Comparison of ENCODE assay signal across 21 cellular contexts in genomic region chr11:128867277-128867676, GRCh38.
A peak's percentile ranks its signal among the peaks of the same experiment; 100 is the strongest.
DNase-seq lines count a peak whose midpoint lies in the region; ATAC-seq lines count a peak whose summit lies in the region.
"Had no signal": no experiment of that assay in that cellular context is flagged by ENCODE, and none has a peak within 500 bp of the region (broad histone marks: within the 10 kb centered on the region; RNA-seq: fewer than 3 reads in every experiment).

Gene KCNJ1 (minus strand): TSS chr11:128867296. CDS start chr11:128840243, 27,053 bp downstream.

- no peaks in the 10 kb centered on the region for H3K4me1 Mint-ChIP-seq in activated naive CD4-positive, alpha-beta T cell treated with anti-CD3 and anti-CD28 coated beads, Interleukin-2, amount 10 ng/mL, durations not matched to agents 7 days and 5 days
- no peaks in the 10 kb centered on the region for H3K4me1 Mint-ChIP-seq in stimulated activated effector memory CD8-positive, alpha-beta T cell treated with anti-CD3 and anti-CD28 coated beads, Interleukin-12 subunit alpha, Interleukin-12 subunit beta, amount 100 ng/mL, for 72 hours
- H3K4me1 Mint-ChIP-seq: activated naive CD4-positive, alpha-beta T cell treated with anti-CD3 and anti-CD28 coated beads, Interleukin-2, amount 50 U/mL, for 24 hours; naive B cell had no signal

- CTCF ChIA-PET in activated naive CD4-positive, alpha-beta T cell treated with anti-CD3 and anti-CD28 coated beads, Interleukin-2, amount 10 ng/mL, durations not matched to agents 7 days and 5 days (lab: Charles Lee) = interaction anchor here (0.7 kb wide), 1 partner anchor 18 kb away, joined by 3 read pairs; no protein-coding TSS in a partner anchor

- peaks cover 50% of the 10 kb centered on the region for H3K27me3 Mint-ChIP-seq in activated naive CD4-positive, alpha-beta T cell treated with anti-CD3 and anti-CD28 coated beads, Interleukin-2, amount 10 ng/mL, durations not matched to agents 7 days and 5 days
- H3K27me3 Mint-ChIP-seq: activated naive CD4-positive, alpha-beta T cell treated with anti-CD3 and anti-CD28 coated beads, Interleukin-2, amount 50 U/mL, for 24 hours; IgD-negative memory B cell had no signal

- H3K36me3 Mint-ChIP-seq in activated naive CD4-positive, alpha-beta T cell treated with anti-CD3 and anti-CD28 coated beads, Interleukin-2, amount 10 ng/mL, durations not matched to agents 7 days and 5 days = no peaks in the 10 kb centered on the region
- no peaks in the 10 kb centered on the region for H3K36me3 Mint-ChIP-seq in stimulated activated effector memory CD8-positive, alpha-beta T cell treated with anti-CD3 and anti-CD28 coated beads, Interleukin-12 subunit alpha, Interleukin-12 subunit beta, amount 100 ng/mL, for 72 hours
- H3K36me3 Mint-ChIP-seq: activated naive CD4-positive, alpha-beta T cell treated with anti-CD3 and anti-CD28 coated beads, Interleukin-2, amount 50 U/mL, for 24 hours; naive B cell; type B pancreatic cell had no signal

- no peaks in the 10 kb centered on the region for H3K9me3 Mint-ChIP-seq in activated naive CD4-positive, alpha-beta T cell treated with anti-CD3 and anti-CD28 coated beads, Interleukin-2, amount 10 ng/mL, durations not matched to agents 7 days and 5 days
- H3K9me3 Mint-ChIP-seq in stimulated activated effector memory CD8-positive, alpha-beta T cell treated with anti-CD3 and anti-CD28 coated beads, Interleukin-12 subunit alpha, Interleukin-12 subunit beta, amount 100 ng/mL, for 72 hours = no peaks in the 10 kb centered on the region
- H3K9me3 Mint-ChIP-seq: activated naive CD4-positive, alpha-beta T cell treated with anti-CD3 and anti-CD28 coated beads, Interleukin-2, amount 50 U/mL, for 24 hours; IgD-negative memory B cell; naive B cell; type B pancreatic cell had no signal

- peak; percentile 4 for ATAC-seq in stimulated activated effector memory CD8-positive, alpha-beta T cell treated with anti-CD3 and anti-CD28 coated beads, Interleukin-12 subunit alpha, Interleukin-12 subunit beta, amount 100 ng/mL, for 72 hours

- no peak within 1 kb of the TSS for H3K4me3 Mint-ChIP-seq in activated naive CD4-positive, alpha-beta T cell treated with anti-CD3 and anti-CD28 coated beads, Interleukin-2, amount 10 ng/mL, durations not matched to agents 7 days and 5 days
- H3K4me3 Mint-ChIP-seq in stimulated activated effector memory CD8-positive, alpha-beta T cell treated with anti-CD3 and anti-CD28 coated beads, Interleukin-12 subunit alpha, Interleukin-12 subunit beta, amount 100 ng/mL, for 72 hours = no peak within 1 kb of the TSS
- H3K4me3 Mint-ChIP-seq: activated naive CD4-positive, alpha-beta T cell treated with anti-CD3 and anti-CD28 coated beads, Interleukin-2, amount 50 U/mL, for 24 hours; IgD-negative memory B cell; naive B cell; type B pancreatic cell had no signal

- no peak within 1 kb of the TSS for H3K27ac Mint-ChIP-seq in activated naive CD4-positive, alpha-beta T cell treated with anti-CD3 and anti-CD28 coated beads, Interleukin-2, amount 10 ng/mL, durations not matched to agents 7 days and 5 days
- no peak within 1 kb of the TSS for H3K27ac Mint-ChIP-seq in stimulated activated effector memory CD8-positive, alpha-beta T cell treated with anti-CD3 and anti-CD28 coated beads, Interleukin-12 subunit alpha, Interleukin-12 subunit beta, amount 100 ng/mL, for 72 hours
- H3K27ac Mint-ChIP-seq: activated naive CD4-positive, alpha-beta T cell treated with anti-CD3 and anti-CD28 coated beads, Interleukin-2, amount 50 U/mL, for 24 hours; IgD-negative memory B cell; naive B cell; type B pancreatic cell had no signal

- DNase-seq in activated naive CD4-positive, alpha-beta T cell treated with anti-CD3 and anti-CD28 coated beads, Interleukin-2, amount 10 ng/mL, durations not matched to agents 7 days and 5 days = peak; percentile 58
- no peak for DNase-seq in activated naive CD4-positive, alpha-beta T cell (lab: John Stamatoyannopoulos, UW)
- DNase-seq in NCI-H510A (lab: John Stamatoyannopoulos, UW) (peak; percentile 28), islet precursor cell (no peak), NCI-H1694 treated with DMSO at 0.1 percent for 48 hours (lab: John Stamatoyannopoulos, UW) (no peak)
- peak; percentile 15 for DNase-seq in central memory CD4-positive, alpha-beta T cell
- DNase-seq in stimulated activated effector memory CD8-positive, alpha-beta T cell treated with anti-CD3 and anti-CD28 coated beads, Interleukin-12 subunit alpha, Interleukin-12 subunit beta, amount 100 ng/mL, for 72 hours (ENCODE audit: low spot score in 2 of 2) = peak in 1 of 2 donors; percentile 64
- DNase-seq: colonic mucosa, COR-L47, EL, mammary epithelial cell, MM.1S, naive B cell, NCI-H187, NCI-H446, ovary, right lobe of liver, Right ventricle myocardium superior had no signal

Comparison
In these comparisons a context has a peak if more than half of its experiments do, and no peak if none do; other contexts are left out.
1. DNase-seq: peak in activated naive CD4-positive, alpha-beta T cell treated with anti-CD3 and anti-CD28 coated beads, Interleukin-2, amount 10 ng/mL, durations not matched to agents 7 days and 5 days (single experiment), NCI-H510A (single experiment) and central memory CD4-positive, alpha-beta T cell (single experiment); none in activated naive CD4-positive, alpha-beta T cell (0 of 4), islet precursor cell (single experiment) and NCI-H1694 treated with DMSO at 0.1 percent for 48 hours (single experiment).